10 cellular contexts compared by ENCODE assay signal in the genomic region with DNA sequence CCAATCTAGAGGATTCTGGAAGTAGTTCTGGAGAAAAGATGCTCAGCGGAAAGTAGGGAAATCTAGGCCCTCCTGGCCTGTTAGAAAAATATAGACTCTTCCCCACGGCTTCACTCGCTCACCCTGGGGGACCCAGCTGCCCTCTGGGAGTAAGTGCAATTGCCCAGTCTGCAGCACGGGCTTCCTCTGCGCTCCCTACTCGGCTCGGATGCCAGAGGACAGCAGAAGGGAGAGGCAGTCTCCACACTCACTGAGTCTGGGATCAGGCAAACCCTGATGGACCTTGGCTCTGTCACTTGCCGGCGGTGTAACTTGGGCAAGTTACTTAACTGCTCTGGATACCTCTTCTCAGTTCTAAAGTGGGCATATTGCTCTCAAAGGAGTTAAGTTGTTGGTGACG. TPM values are rescaled to one million over a fixed set of nuclear protein-coding genes. Genes with fewer than 3 reads are reported as not detected.
DNase-seq lines count a peak whose midpoint lies in the region; TF ChIP-seq lines count a peak whose summit lies in the region.
"Had no signal": no experiment of that assay in that cellular context is flagged by ENCODE, and none has a peak within 500 bp of the region (broad histone marks: within the 10 kb centered on the region; RNA-seq: fewer than 3 reads in every experiment).

No MANE protein-coding gene starts in this region.

- no peaks in the 10 kb centered on the region for H3K36me3 Mint-ChIP-seq in activated naive CD8-positive, alpha-beta T cell
- no peaks in the 10 kb centered on the region for H3K36me3 Mint-ChIP-seq in activated naive CD8-positive, alpha-beta T cell treated with anti-CD3 and anti-CD28 coated beads for 36 hours

- H3K9ac ChIP-seq in mesendoderm (ENCODE audit: low read length), result peak overlapping the region; percentile 71

- H2BK120ac ChIP-seq in mesendoderm (ENCODE audit: low read depth, low read length), result no peak overlapping the region

- peaks cover 17% of the 10 kb centered on the region for H3K27me3 ChIP-seq in mesendoderm (ENCODE audit: insufficient read depth, low read length, poor library complexity)
- peaks cover 0 to 52% of the 10 kb centered on the region in 2 donors for H3K27me3 ChIP-seq in tibial nerve

- H3K56ac ChIP-seq in mesendoderm (ENCODE audit: low read length), result peak overlapping the region; percentile 92

- no CpG with 5 or more reads among the region's 10 CpGs for WGBS in mesendoderm (ENCODE audit: extremely low coverage, insufficient coverage, low lambda C conversion rate)
- 22 to 34% methylated on average over 8 to 10 of the region's 10 CpGs for WGBS in tibial nerve, 2 donors

- H3K27ac ChIP-seq in mesendoderm (ENCODE audit: low read depth, low read length) (no peak overlapping the region), tibial nerve (peak overlapping the region in 2 of 4 donors; percentile 23 to 80)

- no peak overlapping the region for H2BK5ac ChIP-seq in mesendoderm (ENCODE audit: low read length)

- H3K4me1 ChIP-seq in mesendoderm (ENCODE audit: control insufficient read depth, low read depth, low read length), result peaks cover 8% of the 10 kb centered on the region
- peaks cover 0 to 31% (median 18%) of the 10 kb centered on the region in 4 donors for H3K4me1 ChIP-seq in tibial nerve

- H3K27ac Mint-ChIP-seq in activated naive CD8-positive, alpha-beta T cell, result no peak overlapping the region
- no peak overlapping the region for H3K27ac Mint-ChIP-seq in activated naive CD8-positive, alpha-beta T cell treated with anti-CD3 and anti-CD28 coated beads for 36 hours

- no peak overlapping the region for H3K23ac ChIP-seq in mesendoderm (ENCODE audit: low read length)

- peak overlapping the region; percentile 99 for H3K4me2 ChIP-seq in mesendoderm (ENCODE audit: low read length)

- no peak overlapping the region for H2BK15ac ChIP-seq in mesendoderm (replicated peaks; ENCODE audit: low read depth)

- no peak overlapping the region for H2AK5ac ChIP-seq in mesendoderm (ENCODE audit: low read length)

- H3K4ac ChIP-seq in mesendoderm (ENCODE audit: low read depth, low read length), result no peak overlapping the region

- H3K18ac ChIP-seq in mesendoderm (ENCODE audit: low read length), result no peak overlapping the region

- peak overlapping the region; percentile 69 for H3K4me3 Mint-ChIP-seq in activated naive CD8-positive, alpha-beta T cell
- H3K4me3 Mint-ChIP-seq in activated naive CD8-positive, alpha-beta T cell treated with anti-CD3 and anti-CD28 coated beads for 36 hours, result no peak overlapping the region

- no peaks in the 10 kb centered on the region for H3K36me3 ChIP-seq in mesendoderm (ENCODE audit: control insufficient read depth, insufficient read depth, low read length)
- H3K36me3 ChIP-seq in tibial nerve, result no peaks in the 10 kb centered on the region

- peak overlapping the region; percentile 45 for H3K4me3 ChIP-seq in mesendoderm (ENCODE audit: low read length)
- H3K4me3 ChIP-seq in tibial nerve, result peak overlapping the region; percentile 40 to 70 (median 63)

- no peaks in the 10 kb centered on the region for H3K79me1 ChIP-seq in mesendoderm (ENCODE audit: low read length)

- H3K79me2 ChIP-seq in mesendoderm (ENCODE audit: control insufficient read depth, insufficient read depth, low read length), result no peaks in the 10 kb centered on the region

- no peak for TF ChIP-seq CTCF in tibial nerve (IDR thresholded peaks at IDR 0.05)

- H3K9me3 Mint-ChIP-seq in activated naive CD8-positive, alpha-beta T cell (ENCODE audit: low read depth), result no peaks in the 10 kb centered on the region
- no peaks in the 10 kb centered on the region for H3K9me3 Mint-ChIP-seq in activated naive CD8-positive, alpha-beta T cell treated with anti-CD3 and anti-CD28 coated beads for 36 hours

- TF ChIP-seq EP300 in tibial nerve (IDR thresholded peaks at IDR 0.05), result no peak

- in situ Hi-C loops in KBM-7 (cut with MboI; ENCODE audit: low pct_unique_long_range_greater_than_20kb, low sequenced_read_pairs), result no loop called here

- H3K9me3 ChIP-seq in tibial nerve, result no peaks in the 10 kb centered on the region

- no peak overlapping the region for H4K8ac ChIP-seq in mesendoderm (ENCODE audit: low read depth, low read length)

- H4K5ac ChIP-seq in mesendoderm (ENCODE audit: low read length), result no peak overlapping the region

- H3K27me3 Mint-ChIP-seq in activated naive CD8-positive, alpha-beta T cell, result peaks cover 28% of the 10 kb centered on the region
- peaks cover 85% of the 10 kb centered on the region for H3K27me3 Mint-ChIP-seq in activated naive CD8-positive, alpha-beta T cell treated with anti-CD3 and anti-CD28 coated beads for 36 hours

- no peak for TF ChIP-seq POLR2A in tibial nerve (IDR thresholded peaks at IDR 0.05)

- no peak for DNase-seq in activated naive CD8-positive, alpha-beta T cell treated with anti-CD3 and anti-CD28 coated beads for 36 hours
- DNase-seq in ecto neural progenitor cell (ENCODE audit: low spot score), result peak; percentile 56
- DNase-seq in mesendoderm, result peak; percentile 53
- DNase-seq in tibial nerve (ENCODE audit: low spot score in 2 of 2), result no peak
- no peak for DNase-seq in AG20443 (ENCODE audit: low spot score)
- no peak for DNase-seq in KBM-7
- DNase-seq in HPDE6-E6E7 (ENCODE audit: extremely low spot score), result no peak
- DNase-seq: NCI-H1436, OCI-M1 had no signal

- H3K4me1 Mint-ChIP-seq in activated naive CD8-positive, alpha-beta T cell (ENCODE audit: low read depth), result peaks cover 26% of the 10 kb centered on the region
- H3K4me1 Mint-ChIP-seq in activated naive CD8-positive, alpha-beta T cell treated with anti-CD3 and anti-CD28 coated beads for 36 hours, result peaks cover 25% of the 10 kb centered on the region

RNA-seq across cellular contexts. Expression of gene SHISA3, which starts 2.1 kb away (rescaled TPM):
- total RNA-seq in activated naive CD8-positive, alpha-beta T cell treated with anti-CD3 and anti-CD28 coated beads for 36 hours, result under 1 TPM; 0.21 to 0.32 TPM
- 0.86 TPM for polyA plus RNA-seq in mesendoderm (2013, experiment 1 of 2)
- 0.78 TPM for polyA plus RNA-seq in mesendoderm (2013, experiment 2 of 2)
- total RNA-seq in tibial nerve, result 10 to 100 TPM in 3 of 4 donors, 1 to 10 TPM in 1; 6.9 to 55.5 (median 37.5) TPM

Comparison
In these comparisons a context has a peak if more than half of its experiments do, and no peak if none do; other contexts are left out.
1. DNase-seq: peak in ecto neural progenitor cell (single experiment) and mesendoderm (single experiment); none in activated naive CD8-positive, alpha-beta T cell treated with anti-CD3 and anti-CD28 coated beads for 36 hours (single experiment), tibial nerve (0 of 2), AG20443 (single experiment), KBM-7 (single experiment) and HPDE6-E6E7 (single experiment).
2. RNA of gene SHISA3, which starts 2.1 kb away (total RNA-seq): 6.9 to 55.5 TPM in tibial nerve; 0.21 to 0.32 TPM in activated naive CD8-positive, alpha-beta T cell treated with anti-CD3 and anti-CD28 coated beads for 36 hours; every median in the first group is over 4 times any median in the second.